ENCODE assay signal across 21 cellular contexts in genomic region chr2:9445089-9445488, GRCh38. TPM values are rescaled to one million over a fixed set of nuclear protein-coding genes. Genes with fewer than 3 reads are reported as not detected.
A peak's percentile ranks its signal among the peaks of the same experiment; 100 is the strongest.
DNase-seq lines count a peak whose midpoint lies in the region; ATAC-seq lines count a peak whose summit lies in the region.
"Had no signal": no experiment of that assay in that cellular context is flagged by ENCODE, and none has a peak within 500 bp of the region (broad histone marks: within the 10 kb centered on the region; RNA-seq: fewer than 3 reads in every experiment).

No MANE protein-coding gene starts in this region.

- H3K9me3 Mint-ChIP-seq in activated T-cell treated with anti-CD3 and anti-CD28 coated beads, Interleukin-2, amount 50 U/mL, for 4 hours, result no peaks in the 10 kb centered on the region
- no peaks in the 10 kb centered on the region for H3K9me3 Mint-ChIP-seq in activated T-helper 17 cell treated with anti-CD3 and anti-CD28 coated beads, Interleukin-2, amount 50 U/mL, for 72 hours
- no peaks in the 10 kb centered on the region for H3K9me3 Mint-ChIP-seq in memory B cell

- H3K36me3 ChIP-seq in SJCRH30, result peaks cover 81% of the 10 kb centered on the region

- H3K4me3 Mint-ChIP-seq in activated T-cell treated with anti-CD3 and anti-CD28 coated beads, Interleukin-2, amount 50 U/mL, for 4 hours, result no peak overlapping the region
- peak overlapping the region; percentile 51 for H3K4me3 Mint-ChIP-seq in activated T-helper 17 cell treated with anti-CD3 and anti-CD28 coated beads, Interleukin-2, amount 50 U/mL, for 72 hours
- no peak overlapping the region for H3K4me3 Mint-ChIP-seq in memory B cell

- peak; percentile 73 to 79 for ATAC-seq in activated T-cell treated with anti-CD3 and anti-CD28 coated beads, Interleukin-2, amount 50 U/mL, for 4 hours
- peak; percentile 92 for ATAC-seq in activated T-helper 17 cell treated with anti-CD3 and anti-CD28 coated beads, Interleukin-2, amount 50 U/mL, for 72 hours (replicated peaks)
- ATAC-seq in memory B cell (ENCODE audit: low read depth) (no peak), GM21360 (IDR thresholded peaks at IDR 0.05; ENCODE audit: unreplicated experiment) (no peak)

- no peaks in the 10 kb centered on the region for H3K9me3 ChIP-seq in SJCRH30 (replicated peaks)
- H3K9me3 ChIP-seq: HAP-1 had no signal

- no peak overlapping the region for H3K4me3 ChIP-seq in SJCRH30
- H3K4me3 ChIP-seq: GM23248, HAP-1 had no signal

- no peaks in the 10 kb centered on the region for H3K27me3 ChIP-seq in SJCRH30

- H3K27ac ChIP-seq in SJCRH30, result peak overlapping the region; percentile 68
- H3K27ac ChIP-seq: GM23248, HL-60, KMS-11 had no signal

- peaks cover 6% of the 10 kb centered on the region; the same call in 1 of the 2 replicates for H3K4me1 ChIP-seq in SJCRH30

- no peak for DNase-seq in activated T-cell treated with anti-CD3 and anti-CD28 coated beads, Interleukin-2, amount 50 U/mL, for 4 hours
- no peak for DNase-seq in activated T-cell treated with anti-CD3 and anti-CD28 coated beads, Interleukin-2, amount 50 U/mL, for 1 hour
- DNase-seq in SJCRH30 (no peak), memory B cell (ENCODE audit: low spot score in 2 of 2) (no peak), activated gamma-delta T cell (lab: John Stamatoyannopoulos, UW) (no peak)
- DNase-seq: ACHN, C1 segment of cervical spinal cord, GM23248, MV-4-11, NCI-H1694 treated with DMSO at 0.1 percent for 48 hours, NCI-H2107, NCI-H2227 treated with DMSO at 0.1 percent for 48 hours, NCI-H510A treated with DMSO at 0.1 percent for 48 hours, NCI-H82, RPMI8226, SHP77 treated with DMSO at 0.1 percent for 48 hours had no signal

- H3K36me3 Mint-ChIP-seq in activated T-cell treated with anti-CD3 and anti-CD28 coated beads, Interleukin-2, amount 50 U/mL, for 4 hours (ENCODE audit: insufficient read depth), result peaks cover 38% of the 10 kb centered on the region
- H3K36me3 Mint-ChIP-seq in activated T-helper 17 cell treated with anti-CD3 and anti-CD28 coated beads, Interleukin-2, amount 50 U/mL, for 72 hours (ENCODE audit: low read depth), result peaks cover 81% of the 10 kb centered on the region
- peaks cover 37% of the 10 kb centered on the region for H3K36me3 Mint-ChIP-seq in memory B cell

- no peaks in the 10 kb centered on the region for H3K27me3 Mint-ChIP-seq in activated T-cell treated with anti-CD3 and anti-CD28 coated beads, Interleukin-2, amount 50 U/mL, for 4 hours (ENCODE audit: low read depth)
- no peaks in the 10 kb centered on the region for H3K27me3 Mint-ChIP-seq in activated T-helper 17 cell treated with anti-CD3 and anti-CD28 coated beads, Interleukin-2, amount 50 U/mL, for 72 hours
- no peaks in the 10 kb centered on the region for H3K27me3 Mint-ChIP-seq in memory B cell

- peaks cover 6% of the 10 kb centered on the region for H3K4me1 Mint-ChIP-seq in activated T-cell treated with anti-CD3 and anti-CD28 coated beads, Interleukin-2, amount 50 U/mL, for 4 hours (ENCODE audit: low read depth)
- H3K4me1 Mint-ChIP-seq in activated T-helper 17 cell treated with anti-CD3 and anti-CD28 coated beads, Interleukin-2, amount 50 U/mL, for 72 hours, result peaks cover 10% of the 10 kb centered on the region
- no peaks in the 10 kb centered on the region for H3K4me1 Mint-ChIP-seq in memory B cell

- H3K27ac Mint-ChIP-seq in activated T-helper 17 cell treated with anti-CD3 and anti-CD28 coated beads, Interleukin-2, amount 50 U/mL, for 72 hours, result peak overlapping the region; percentile 75
- H3K27ac Mint-ChIP-seq in memory B cell, result peak overlapping the region; percentile 50

RNA-seq across cellular contexts. Expression of gene CPSF3, which starts 21.6 kb away (rescaled TPM):
- 10 to 100 TPM; 61.8 to 66.6 (median 63.5) TPM for total RNA-seq in activated T-cell treated with anti-CD3 and anti-CD28 coated beads, Interleukin-2, amount 50 U/mL, for 4 hours
- total RNA-seq in SJCRH30 (2014; rRNA removed; shearing (Covaris generic)), result 99.4 and 116 TPM in 2 replicates
- 10 to 100 TPM; 34.5 to 53.8 TPM for total RNA-seq in activated T-helper 17 cell treated with anti-CD3 and anti-CD28 coated beads, Interleukin-2, amount 50 U/mL, for 72 hours

RNA-seq across cellular contexts. Expression of gene ITGB1BP1, which starts 21.8 kb away (rescaled TPM):
- total RNA-seq in activated T-cell treated with anti-CD3 and anti-CD28 coated beads, Interleukin-2, amount 50 U/mL, for 4 hours, result 100 to 1,000 TPM in 2 of 3 donors, 10 to 100 TPM in 1; 90.2 to 137 (median 119) TPM
- 63.0 and 68.7 TPM in 2 replicates for total RNA-seq in SJCRH30 (2014; rRNA removed; shearing (Covaris generic))
- 100 to 1,000 TPM; 109 to 310 TPM for total RNA-seq in activated T-helper 17 cell treated with anti-CD3 and anti-CD28 coated beads, Interleukin-2, amount 50 U/mL, for 72 hours

RNA-seq across cellular contexts. Expression of gene IAH1, which starts 29.3 kb away (rescaled TPM):
- 10 to 100 TPM; 39.0 to 40.6 (median 40.3) TPM for total RNA-seq in activated T-cell treated with anti-CD3 and anti-CD28 coated beads, Interleukin-2, amount 50 U/mL, for 4 hours
- total RNA-seq in SJCRH30 (2014; rRNA removed; shearing (Covaris generic)), result not detected in 2 replicates
- total RNA-seq in activated T-helper 17 cell treated with anti-CD3 and anti-CD28 coated beads, Interleukin-2, amount 50 U/mL, for 72 hours, result 10 to 100 TPM; 61.2 to 65.1 TPM

Comparison
In these comparisons a context has a peak if more than half of its experiments do, and no peak if none do; other contexts are left out.
1. ATAC-seq: peak in activated T-cell treated with anti-CD3 and anti-CD28 coated beads, Interleukin-2, amount 50 U/mL, for 4 hours (2 of 2) and activated T-helper 17 cell treated with anti-CD3 and anti-CD28 coated beads, Interleukin-2, amount 50 U/mL, for 72 hours (single experiment); none in memory B cell (single experiment) and GM21360 (single experiment).
2. RNA of gene IAH1, which starts 29.3 kb away (total RNA-seq): 61.2 to 65.1 TPM in activated T-helper 17 cell treated with anti-CD3 and anti-CD28 coated beads, Interleukin-2, amount 50 U/mL, for 72 hours and 39.0 to 40.6 TPM in activated T-cell treated with anti-CD3 and anti-CD28 coated beads, Interleukin-2, amount 50 U/mL, for 4 hours; not detected in SJCRH30; every median in the first group is over 10 times any median in the second.